Comparison of ENCODE assay signal across 8 cellular contexts in the genomic region with DNA sequence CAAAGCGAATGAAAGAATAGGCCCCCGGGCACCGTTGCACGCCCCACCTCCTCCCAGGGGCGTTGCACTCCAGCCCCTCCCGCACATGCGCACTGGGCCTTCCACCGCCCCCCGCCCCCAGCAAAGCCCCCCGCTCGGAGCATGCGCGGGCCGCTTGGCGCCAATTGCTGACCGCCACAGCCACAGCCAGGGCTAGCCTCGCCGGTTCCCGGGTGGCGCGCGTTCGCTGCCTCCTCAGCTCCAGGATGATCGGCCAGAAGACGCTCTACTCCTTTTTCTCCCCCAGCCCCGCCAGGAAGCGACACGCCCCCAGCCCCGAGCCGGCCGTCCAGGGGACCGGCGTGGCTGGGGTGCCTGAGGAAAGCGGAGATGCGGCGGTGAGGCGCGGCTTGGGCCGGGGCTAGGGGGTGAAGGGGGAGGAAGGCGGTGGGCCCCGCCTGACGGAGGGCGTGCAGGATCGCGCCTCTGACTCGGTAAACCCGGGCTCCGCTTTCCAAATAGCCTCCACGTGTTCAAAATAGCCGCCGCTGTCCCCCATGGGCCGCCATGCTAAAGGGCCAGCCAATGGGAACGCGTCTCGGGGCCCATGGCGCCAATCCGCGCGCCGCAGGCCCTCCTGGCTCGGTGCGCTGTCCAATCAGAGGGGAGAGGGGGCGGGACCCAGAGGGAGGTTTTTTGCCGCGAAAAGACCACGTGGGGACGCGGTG. TPM values are rescaled to one million over a fixed set of nuclear protein-coding genes. Genes with fewer than 3 reads are reported as not detected.
A peak's percentile ranks its signal among the peaks of the same experiment; 100 is the strongest.
DNase-seq lines count a peak whose midpoint lies in the region; ATAC-seq and TF ChIP-seq lines count a peak whose summit lies in the region.

Gene UNG (plus strand): TSS at position 163 of the 707 bp plus-strand sequence. CDS start 83 bp downstream, at position 246.

- H4K20me1 ChIP-seq in GM23248 (ENCODE audit: insufficient read depth): no peaks in the 10 kb centered on the region

- H3K27ac ChIP-seq in GM23248 (peak within 1 kb of the TSS; percentile 78), esophagus muscularis mucosa (replicated peaks in 1 of 4) (peak within 1 kb of the TSS; percentile 84 to 93 (median 90))

- peaks cover 43% of the 10 kb centered on the region for H3K4me1 Mint-ChIP-seq in activated T-cell treated with anti-CD3 and anti-CD28 coated beads, Interleukin-2, amount 50 U/mL, for 72 hours (ENCODE audit: low read depth)

- H3K9me3 Mint-ChIP-seq in activated T-cell treated with anti-CD3 and anti-CD28 coated beads, Interleukin-2, amount 50 U/mL, for 72 hours: no peaks in the 10 kb centered on the region

- no peaks in the 10 kb centered on the region for H3K36me3 ChIP-seq in GM23248 (ENCODE audit: low read depth)
- peaks cover 6 to 27% (median 17%) of the 10 kb centered on the region in 4 donors for H3K36me3 ChIP-seq in esophagus muscularis mucosa

- TF ChIP-seq CTCF in esophagus muscularis mucosa (IDR thresholded peaks at IDR 0.05): no peak

- H3K9me3 ChIP-seq in GM23248 (ENCODE audit: low read depth): no peaks in the 10 kb centered on the region
- H3K9me3 ChIP-seq in esophagus muscularis mucosa: no peaks in the 10 kb centered on the region

- peak; percentile 94 for DNase-seq in DMS79 treated with DMSO at 0.1 percent for 48 hours (lab: John Stamatoyannopoulos, UW)
- DNase-seq in GM23248: peak; percentile 99
- DNase-seq in Kasumi-1 (lab: John Stamatoyannopoulos, UW): peak; percentile 92 to 93
- peak; percentile 95 for DNase-seq in RKO (ENCODE audit: low spot score)
- DNase-seq in activated T-cell treated with anti-CD3 and anti-CD28 coated beads, Interleukin-2, amount 50 U/mL, for 72 hours: peak; percentile 96 to 97
- peak; percentile 99 for DNase-seq in esophagus muscularis mucosa (ENCODE audit: extremely low spot score)
- peak; percentile 97 for DNase-seq in myocyte (ENCODE audit: low read depth)
- DNase-seq in stimulated activated CD8-positive, alpha-beta memory T cell treated with anti-CD3 and anti-CD28 coated beads, Interleukin-7, amount 100 ng/mL, for 4 hours (ENCODE audit: low read depth in 2 of 2): peak; percentile 94 to 95

- TF ChIP-seq POLR2A in esophagus muscularis mucosa (IDR thresholded peaks at IDR 0.05; ENCODE audit: low read depth): no peak

- peak within 1 kb of the TSS; percentile 81 for H2AFZ ChIP-seq in GM23248

- H3K27ac Mint-ChIP-seq in activated T-cell treated with anti-CD3 and anti-CD28 coated beads, Interleukin-2, amount 50 U/mL, for 72 hours: peak within 1 kb of the TSS; percentile 73

- H3F3A ChIP-seq in GM23248 (ENCODE audit: insufficient read depth): peaks cover 21% of the 10 kb centered on the region

- no peaks in the 10 kb centered on the region for H3K27me3 Mint-ChIP-seq in activated T-cell treated with anti-CD3 and anti-CD28 coated beads, Interleukin-2, amount 50 U/mL, for 72 hours (ENCODE audit: low read depth)

- H3K4me1 ChIP-seq in GM23248 (ENCODE audit: insufficient read depth): peaks cover 28% of the 10 kb centered on the region
- peaks cover 27 to 48% (median 45%) of the 10 kb centered on the region in 4 donors for H3K4me1 ChIP-seq in esophagus muscularis mucosa

- no peaks in the 10 kb centered on the region for H3K9me2 ChIP-seq in GM23248 (ENCODE audit: insufficient read depth)

- intact Hi-C loops in esophagus muscularis mucosa (cut with DNase I): no loop called here

- no peak for TF ChIP-seq EP300 in esophagus muscularis mucosa (IDR thresholded peaks at IDR 0.05)

- H3K4me2 ChIP-seq in GM23248 (ENCODE audit: unreplicated experiment): peak within 1 kb of the TSS; percentile 87

- H3K79me2 ChIP-seq in GM23248 (ENCODE audit: insufficient read depth): peaks cover 30% of the 10 kb centered on the region

- peak within 1 kb of the TSS; percentile 80 for H3K4me3 ChIP-seq in GM23248
- H3K4me3 ChIP-seq in esophagus muscularis mucosa: peak within 1 kb of the TSS; percentile 70 to 95 (median 83)

- in situ Hi-C loops in GM23248 (cut with MboI): loop anchor here (10.0 kb wide), 1 partner anchor 533 kb away; the partner anchor contains the start of genes ISCU and SART3

- WGBS in GM23248 (ENCODE audit: low coverage in 1 of 2, low lambda C conversion rate in 2 of 2, missing lambda C conversion rate in 2 of 2), 2 experiments: 1 to 2% methylated on average over 26 to 52 of the region's 68 CpGs
- WGBS in esophagus muscularis mucosa: 0% methylated on average over 28 of the region's 68 CpGs

- ATAC-seq in activated T-cell treated with anti-CD3 and anti-CD28 coated beads, Interleukin-2, amount 50 U/mL, for 72 hours (replicated peaks in 1 of 2): peak; percentile 89 to 90

- H3K4me3 Mint-ChIP-seq in activated T-cell treated with anti-CD3 and anti-CD28 coated beads, Interleukin-2, amount 50 U/mL, for 72 hours: peak within 1 kb of the TSS; percentile 92 to 96

- H3K36me3 Mint-ChIP-seq in activated T-cell treated with anti-CD3 and anti-CD28 coated beads, Interleukin-2, amount 50 U/mL, for 72 hours (ENCODE audit: insufficient read depth in 2 of 2): peaks cover 3 to 14% of the 10 kb centered on the region in 2 donors

- peak within 1 kb of the TSS; percentile 89 for H3K9ac ChIP-seq in GM23248

- H3K27me3 ChIP-seq in GM23248 (replicated peaks; ENCODE audit: insufficient read depth) (no peaks in the 10 kb centered on the region), esophagus muscularis mucosa (peaks cover 0 to 3% (median 0%) of the 10 kb centered on the region in 4 donors)

RNA-seq across cellular contexts. Expression of gene UNG, which starts in this region (rescaled TPM):
- 27.3 and 38.6 TPM in 2 replicates for total RNA-seq in GM23248 (2014; rRNA removed; shearing (Covaris generic))
- 32.7 and 36.6 TPM in 2 replicates for polyA plus RNA-seq in GM23248 (2016; fragmentation: Nextera tagmentation; extraction: Ambion mirVana)
- 10 to 100 TPM; 52.0 to 58.1 TPM for total RNA-seq in activated T-cell treated with anti-CD3 and anti-CD28 coated beads, Interleukin-2, amount 50 U/mL, for 72 hours
- total RNA-seq in esophagus muscularis mucosa: 10 to 100 TPM; 11.2 to 18.4 (median 14.3) TPM
- 29.8 and 36.0 TPM in 2 replicates for total RNA-seq in myocyte
- polyA plus RNA-seq in myocyte (2012): 29.4 TPM

Comparison
In these comparisons a context has a peak if more than half of its experiments do, and no peak if none do; other contexts are left out.
1. Peak in every context shown above with its lines: DNase-seq, ATAC-seq, H3K4me3 ChIP-seq and H3K27ac ChIP-seq.